ENCODE assay signal across 8 cellular contexts in genomic region chr12:15220961-15221885, GRCh38. TPM values are rescaled to one million over a fixed set of nuclear protein-coding genes. Genes with fewer than 3 reads are reported as not detected.
DNase-seq lines count a peak whose midpoint lies in the region; ATAC-seq and TF ChIP-seq lines count a peak whose summit lies in the region.

TSS of gene RERG (minus strand) at chr12:15221417. CDS start at chr12:15217489, 3,928 bp downstream.

- H3K4me3 ChIP-seq in HUES48 (ENCODE audit: low read depth, low read length) (peak within 1 kb of the TSS; percentile 68), SK-N-SH (ENCODE audit: low read depth in 2 of 2, low read length in 1 of 2) (peak within 1 kb of the TSS; percentile 45 to 58), heart left ventricle (peak within 1 kb of the TSS; percentile 44 to 75 (median 60)), tibial artery (peak within 1 kb of the TSS; percentile 66 to 75)

- no peaks in the 10 kb centered on the region for H3K9me2 ChIP-seq in SK-N-SH

- H3K9ac ChIP-seq in HUES48 (ENCODE audit: low read depth, low read length) (0 out of 2 replicates have a peak within 1 kb of the TSS, but pooled peaks have one; percentile 4), SK-N-SH (no peak within 1 kb of the TSS)

- H3K36me3 ChIP-seq in HUES48 (ENCODE audit: control insufficient read depth, insufficient read depth, low read length) (no peaks in the 10 kb centered on the region), SK-N-SH (replicated peaks in 1 of 2; ENCODE audit: control insufficient read depth in 1 of 2, insufficient read depth in 2 of 2, low read length in 1 of 2) (no peaks in the 10 kb centered on the region), heart left ventricle (no peaks in the 10 kb centered on the region), tibial artery (no peaks in the 10 kb centered on the region)

- TF ChIP-seq EP300 in SK-N-SH (IDR thresholded peaks at IDR 0.05; ENCODE audit: borderline replicate concordance in 1 of 2, low read depth in 1 of 2, low read length in 1 of 2) = no peak

- TF ChIP-seq CTCF in SK-N-SH (IDR thresholded peaks at IDR 0.05) (peak; percentile 90), heart left ventricle (IDR thresholded peaks at IDR 0.05) (peak; percentile 91 to 99 (median 98)), tibial artery (IDR thresholded peaks at IDR 0.05) (peak; percentile 99)

- H3K4me2 ChIP-seq in SK-N-SH = peak within 1 kb of the TSS; percentile 91

- H3K27me3 ChIP-seq in HUES48 (ENCODE audit: control insufficient read depth, insufficient read depth, low read length) (peaks cover 27% of the 10 kb centered on the region), SK-N-SH (ENCODE audit: insufficient read depth) (no peaks in the 10 kb centered on the region; the same call in 1 of the 2 replicates), heart left ventricle (peaks cover 0 to 35% (median 3%) of the 10 kb centered on the region in 9 donors), tibial artery (no peaks in the 10 kb centered on the region)

- POLR2A ChIA-PET in SK-N-SH (lab: Yijun Ruan, JAX) = no interaction called here

- TF ChIP-seq POLR2A in heart left ventricle (IDR thresholded peaks at IDR 0.05) = no peak

- H3K4me1 ChIP-seq in HUES48 (ENCODE audit: control insufficient read depth, insufficient read depth, low read length) (peaks cover 3% of the 10 kb centered on the region; the same call in 1 of the 2 replicates), SK-N-SH (ENCODE audit: control insufficient read depth in 1 of 2, insufficient read depth in 2 of 2, low read depth in 1 of 2, low read length in 1 of 2) (peaks cover 0 to 4% of the 10 kb centered on the region in 2 experiments; a peak in 2 of 4 replicates), heart left ventricle (peaks cover 0 to 12% (median 5%) of the 10 kb centered on the region in 12 donors), tibial artery (peaks cover 0 to 49% (median 20%) of the 10 kb centered on the region in 4 donors)

- intact Hi-C loops in heart left ventricle (cut with DNase I) = loop anchor here (1.0 to 10.0 kb wide), 13 partner anchors 46 to 379 kb away; partner anchors contain the start of gene ART4 (in 5 of the 10)
- intact Hi-C loops in posterior cingulate gyrus (cut with DNase I) = loop anchor here (1.0 to 2.0 kb wide), 2 partner anchors 70 to 376 kb away; no protein-coding TSS in a partner anchor
- intact Hi-C loops in tibial artery (cut with DNase I; ENCODE audit: low total_unique reads) = loop anchor here (5.0 kb wide), 1 partner anchor 219 kb away; no protein-coding TSS in a partner anchor

- peak; percentile 86 for TF ChIP-seq RAD21 in SK-N-SH (IDR thresholded peaks at IDR 0.05; ENCODE audit: low read length)

- ATAC-seq in GM21390 (IDR thresholded peaks at IDR 0.05; ENCODE audit: unreplicated experiment) = peak; percentile 95
- peak; percentile 84 to 100 (median 98) for ATAC-seq in heart left ventricle

- peak; percentile 67 for DNase-seq in DMS153 (lab: John Stamatoyannopoulos, UW)
- peak; percentile 88 for DNase-seq in SK-N-SH
- DNase-seq in activated naive CD8-positive, alpha-beta T cell treated with anti-CD3 and anti-CD28 coated beads, Interleukin-2, amount 50 U/mL, for 16 hours (ENCODE audit: low read depth, low spot score) = peak; percentile 48
- peak; percentile 78 to 92 (median 84) for DNase-seq in heart left ventricle
- peak; percentile 66 to 97 (median 80) for DNase-seq in posterior cingulate gyrus
- DNase-seq in tibial artery = peak; percentile 74 to 92

- no peaks in the 10 kb centered on the region for H4K20me1 ChIP-seq in SK-N-SH (ENCODE audit: insufficient read depth)

- no peaks in the 10 kb centered on the region for H3K9me3 ChIP-seq in HUES48 (ENCODE audit: control insufficient read depth, insufficient read depth, low read length)
- no peaks in the 10 kb centered on the region for H3K9me3 ChIP-seq in SK-N-SH
- no peaks in the 10 kb centered on the region for H3K9me3 ChIP-seq in heart left ventricle
- no peaks in the 10 kb centered on the region for H3K9me3 ChIP-seq in tibial artery

- H3K79me2 ChIP-seq in SK-N-SH (ENCODE audit: insufficient read depth) = no peaks in the 10 kb centered on the region

- CTCF ChIA-PET in SK-N-SH (lab: Yijun Ruan, JAX) = interaction anchor here (0.5 to 5.0 kb wide), 76 partner anchors 9 to 983 kb away, joined by 3 to 54 read pairs (median 4); no protein-coding TSS in a partner anchor

- no peaks in the 10 kb centered on the region for H3F3A ChIP-seq in SK-N-SH (replicated peaks; ENCODE audit: insufficient read depth)

- no peak within 1 kb of the TSS for H3K27ac ChIP-seq in HUES48 (ENCODE audit: low read depth, low read length)
- H3K27ac ChIP-seq in SK-N-SH (ENCODE audit: low read depth in 2 of 2, low read length in 1 of 2) = no peak within 1 kb of the TSS
- peak within 1 kb of the TSS; percentile 7 to 86 (median 80) for H3K27ac ChIP-seq in heart left ventricle
- H3K27ac ChIP-seq in tibial artery = peak within 1 kb of the TSS; percentile 90 to 93

- peak within 1 kb of the TSS; percentile 52; the same call in 1 of the 2 replicates for H2AFZ ChIP-seq in SK-N-SH (ENCODE audit: low read depth)

- 8% methylated on average over 29 of the region's 55 CpGs for WGBS in SK-N-SH (ENCODE audit: low lambda C conversion rate)
- WGBS in heart left ventricle, 4 donors = 4 to 12% (median 7%) methylated on average over 24 to 55 of the region's 55 CpGs

TF ChIP-seq in SK-N-SH, 30 proteins besides CTCF, POLR2A, EP300 and RAD21:
- TF ChIP-seq MAX (IDR thresholded peaks at IDR 0.05; ENCODE audit: low read depth) = no peak; the same call in 1 of the 2 replicates
- peak; percentile 89 for TF ChIP-seq SMC3 (IDR thresholded peaks at IDR 0.05; ENCODE audit: low read depth, low read length)
- TF ChIP-seq SIN3A (IDR thresholded peaks at IDR 0.05; ENCODE audit: borderline replicate concordance, low read depth, low read length) = no peak

RNA-seq across cellular contexts. Expression of gene RERG, which starts in this region (rescaled TPM):
- polyA plus RNA-seq in SK-N-SH (2012; rRNA removed) (0.49 and 0.84 TPM in 2 replicates), heart left ventricle (1 to 10 TPM; 3.7 to 5.3 TPM)
- polyA plus RNA-seq in SK-N-SH (2012; cell fraction: cytosol; rRNA removed) = 0.62 and 0.75 TPM in 2 replicates
- 0.48 and 0.99 TPM in 2 replicates for polyA plus RNA-seq in SK-N-SH (2012; cell fraction: nucleus; rRNA removed)
- 10 to 100 TPM in 1 of 9 donors, 1 to 10 TPM in 8; 2.9 to 17.7 (median 4.2) TPM for total RNA-seq in heart left ventricle

Comparison
In these comparisons a context has a peak if more than half of its experiments do, and no peak if none do; other contexts are left out.
1. Peak in DNase-seq, H3K4me3 ChIP-seq and H3K4me2 ChIP-seq in SK-N-SH; RNA of the gene not detected or under 1 TPM.
2. H3K27ac ChIP-seq: peak in heart left ventricle (12 of 12) and tibial artery (2 of 2); none in HUES48 (single experiment) and SK-N-SH (0 of 2).
3. Peak in every context shown above with its lines, with median percentiles within 50 percentile points of each other: DNase-seq, H3K4me3 ChIP-seq and CTCF ChIP-seq.